In genomic region chr17:2029911-2030778, GRCh38 we compare ENCODE assay signal across 8 cellular contexts. TPM values are rescaled to one million over a fixed set of nuclear protein-coding genes. Genes with fewer than 3 reads are reported as not detected.
A peak's percentile ranks its signal among the peaks of the same experiment; 100 is the strongest.
DNase-seq lines count a peak whose midpoint lies in the region; ATAC-seq and TF ChIP-seq lines count a peak whose summit lies in the region.

TSS of gene DPH1 (plus strand) at chr17:2030153. CDS start at chr17:2030170, 17 bp downstream.

- no peaks in the 10 kb centered on the region for H3K79me2 ChIP-seq in OCI-LY1 (ENCODE audit: insufficient read depth, low read length)

- peak within 1 kb of the TSS; percentile 94 for H3K4me2 ChIP-seq in OCI-LY1 (ENCODE audit: low read length)

- peak; percentile 78 to 83 for ATAC-seq in CD4-positive, CD25-positive, alpha-beta regulatory T cell (ENCODE audit: low read depth in 2 of 2)
- ATAC-seq in GM19463 (IDR thresholded peaks at IDR 0.05; ENCODE audit: unreplicated experiment), result peak; percentile 79

- H2AFZ ChIP-seq in OCI-LY1 (ENCODE audit: low read length), result no peak within 1 kb of the TSS

- peaks cover 7% of the 10 kb centered on the region for H3K36me3 ChIP-seq in CD4-positive, CD25-positive, alpha-beta regulatory T cell (ENCODE audit: control insufficient read depth, insufficient read depth, low read length)
- H3K36me3 ChIP-seq in HUES6 (ENCODE audit: control insufficient read depth, insufficient read depth, low read length) (no peaks in the 10 kb centered on the region), OCI-LY1 (ENCODE audit: insufficient read depth, low read length) (no peaks in the 10 kb centered on the region)

- no peaks in the 10 kb centered on the region for H3F3A ChIP-seq in OCI-LY1 (ENCODE audit: insufficient read depth, low read length)

- H3K36me3 Mint-ChIP-seq in CD4-positive, CD25-positive, alpha-beta regulatory T cell, result peaks cover 3% of the 10 kb centered on the region

- TF ChIP-seq CTCF in OCI-LY1 (IDR thresholded peaks at IDR 0.05; ENCODE audit: low read length), result no peak

- no peaks in the 10 kb centered on the region for H3K9me3 Mint-ChIP-seq in CD4-positive, CD25-positive, alpha-beta regulatory T cell

- peaks cover 31% of the 10 kb centered on the region for H3K4me1 ChIP-seq in CD4-positive, CD25-positive, alpha-beta regulatory T cell (ENCODE audit: control insufficient read depth, insufficient read depth, low read length, poor library complexity, severe bottlenecking)
- H3K4me1 ChIP-seq in HUES6 (ENCODE audit: control insufficient read depth, insufficient read depth, low read length) (peaks cover 9% of the 10 kb centered on the region; the same call in 1 of the 2 replicates), OCI-LY1 (ENCODE audit: insufficient read depth, low read length, severe bottlenecking) (peaks cover 16% of the 10 kb centered on the region)

- H3K9ac ChIP-seq in HUES6 (ENCODE audit: low read length) (peak within 1 kb of the TSS; percentile 71), OCI-LY1 (ENCODE audit: low read length) (peak within 1 kb of the TSS; percentile 77)

- H3K4me1 Mint-ChIP-seq in CD4-positive, CD25-positive, alpha-beta regulatory T cell, result peaks cover 8 to 34% (median 16%) of the 10 kb centered on the region in 4 donors

- no peaks in the 10 kb centered on the region for H3K9me2 ChIP-seq in OCI-LY1 (ENCODE audit: low read depth, low read length)

- no peaks in the 10 kb centered on the region for H4K20me1 ChIP-seq in OCI-LY1 (ENCODE audit: insufficient read depth, low read length)

- DNase-seq in CD4-positive, CD25-positive, alpha-beta regulatory T cell, result peak; percentile 74 to 87 (median 84)
- DNase-seq in activated T-cell treated with anti-CD3 and anti-CD28 coated beads for 1 hour (ENCODE audit: low read depth) (peak; percentile 77), epidermal melanocyte (ENCODE audit: insufficient read length, low spot score) (peak; percentile 95), middle frontal gyrus (ENCODE audit: extremely low spot score, low spot score) (peak; percentile 87)
- DNase-seq in stimulated activated CD8-positive, alpha-beta memory T cell treated with anti-CD3 and anti-CD28 coated beads, Interleukin-2, amount 100 ng/mL, for 48 hours (ENCODE audit: low read depth in 2 of 2), result peak; percentile 80 to 81

- peak within 1 kb of the TSS; percentile 90 for H3K4me3 ChIP-seq in CD4-positive, CD25-positive, alpha-beta regulatory T cell (ENCODE audit: low read depth, low read length)
- H3K4me3 ChIP-seq in HUES6 (ENCODE audit: low read depth, low read length) (peak within 1 kb of the TSS; percentile 94), OCI-LY1 (ENCODE audit: low read depth, low read length, poor library complexity, severe bottlenecking) (peak within 1 kb of the TSS; percentile 93)

- peak within 1 kb of the TSS; percentile 94 to 99 (median 97) for H3K4me3 Mint-ChIP-seq in CD4-positive, CD25-positive, alpha-beta regulatory T cell

- peaks cover 44% of the 10 kb centered on the region for H3K27me3 Mint-ChIP-seq in CD4-positive, CD25-positive, alpha-beta regulatory T cell

- peak within 1 kb of the TSS; percentile 90 to 92 (median 90) for H3K27ac Mint-ChIP-seq in CD4-positive, CD25-positive, alpha-beta regulatory T cell

- H3K27ac ChIP-seq in CD4-positive, CD25-positive, alpha-beta regulatory T cell (ENCODE audit: insufficient read depth, low read length, poor library complexity, severe bottlenecking), result peak within 1 kb of the TSS; percentile 55
- H3K27ac ChIP-seq in HUES6 (ENCODE audit: low read depth, low read length), result no peak within 1 kb of the TSS
- H3K27ac ChIP-seq in OCI-LY1 (ENCODE audit: low read depth, low read length, poor library complexity, severe bottlenecking), result peak within 1 kb of the TSS; percentile 55

- H3K9me3 ChIP-seq in CD4-positive, CD25-positive, alpha-beta regulatory T cell (ENCODE audit: control insufficient read depth in 2 of 2, low read length in 2 of 2), result no peaks in the 10 kb centered on the region
- no peaks in the 10 kb centered on the region for H3K9me3 ChIP-seq in HUES6 (ENCODE audit: control insufficient read depth, insufficient read depth, low read depth, low read length)
- H3K9me3 ChIP-seq in OCI-LY1 (ENCODE audit: low read length), result no peaks in the 10 kb centered on the region

- peaks cover 4% of the 10 kb centered on the region for H3K27me3 ChIP-seq in CD4-positive, CD25-positive, alpha-beta regulatory T cell (ENCODE audit: control insufficient read depth, insufficient read depth, low read length)
- H3K27me3 ChIP-seq in HUES6 (ENCODE audit: control insufficient read depth, insufficient read depth, low read length), result peaks cover 47% of the 10 kb centered on the region
- H3K27me3 ChIP-seq in OCI-LY1 (ENCODE audit: insufficient read depth, low read length), result peaks cover 9% of the 10 kb centered on the region

RNA-seq across cellular contexts. Expression of gene DPH1, which starts in this region (rescaled TPM):
- total RNA-seq in CD4-positive, CD25-positive, alpha-beta regulatory T cell, result 70.0 TPM
- 10 to 100 TPM; 32.4 to 40.4 (median 36.4) TPM for polyA plus RNA-seq in CD4-positive, CD25-positive, alpha-beta regulatory T cell
